In genomic region chr12:128190052-128190451, GRCh38 we compare ENCODE assay signal across 25 cellular contexts.
"Had no signal": no experiment of that assay in that cellular context is flagged by ENCODE, and none has a peak within 500 bp of the region (broad histone marks: within the 10 kb centered on the region; RNA-seq: fewer than 3 reads in every experiment).

No MANE protein-coding gene starts in this region.

- H3K27ac ChIP-seq: left lung, lower lobe of right lung, neutrophil, right atrium auricular region, right lobe of liver, stomach, suprapubic skin, thoracic aorta, tibial nerve, uterus had no signal

- H3K36me3 Mint-ChIP-seq: immature natural killer cell; mesothelial cell of epicardium; naive B cell; natural killer cell treated with Interleukin-12 subunit alpha and Interleukin-12 subunit beta and Interleukin-15 and Interleukin-18, amount 100 ng/mL, for 72 hours; stimulated activated naive B cell treated with anti-CD40 and anti-IgM and Interleukin-4, amounts not matched to agents 10 μg/mL and 1 μg/mL and 100 μg/mL, for 72 hours; type B pancreatic cell had no signal

- H3K9me3 ChIP-seq: lower lobe of right lung, neutrophil, right atrium auricular region, right lobe of liver, suprapubic skin, thoracic aorta, uterus had no signal

- DNase-seq: immature natural killer cell; kidney; left colon; left lung; lower lobe of right lung; mammary epithelial cell; naive B cell; right lobe of liver; stimulated activated CD4-positive, alpha-beta T cell treated with anti-CD3 and anti-CD28 coated beads, Interleukin-2, amount 100 ng/mL, for 24 hours; stimulated activated CD4-positive, alpha-beta T cell treated with anti-CD3 and anti-CD28 coated beads, Interleukin-4, amount 100 ng/mL, for 1 hour; stimulated activated naive B cell treated with anti-CD40 and anti-IgM and Interleukin-4, amounts not matched to agents 10 μg/mL and 1 μg/mL and 100 μg/mL, for 72 hours; stimulated activated naive CD8-positive, alpha-beta T cell treated with anti-CD3 and anti-CD28 coated beads, Interleukin-15, Interleukin-2, amounts not matched to agents 100 U/mL and 50 U/mL, for 24 hours; stomach; uterus had no signal

- FAIRE-seq: islet of Langerhans, kidney had no signal

- H3K27me3 Mint-ChIP-seq: naive B cell; natural killer cell treated with Interleukin-12 subunit alpha and Interleukin-12 subunit beta and Interleukin-15 and Interleukin-18, amount 100 ng/mL, for 72 hours; stimulated activated naive B cell treated with anti-CD40 and anti-IgM and Interleukin-4, amounts not matched to agents 10 μg/mL and 1 μg/mL and 100 μg/mL, for 72 hours had no signal

- H3K4me3 Mint-ChIP-seq: immature natural killer cell; mesothelial cell of epicardium; naive B cell; natural killer cell treated with Interleukin-12 subunit alpha and Interleukin-12 subunit beta and Interleukin-15 and Interleukin-18, amount 100 ng/mL, for 72 hours; stimulated activated naive B cell treated with anti-CD40 and anti-IgM and Interleukin-4, amounts not matched to agents 10 μg/mL and 1 μg/mL and 100 μg/mL, for 72 hours; type B pancreatic cell had no signal

- ATAC-seq: left colon; left lung; natural killer cell treated with Interleukin-12 subunit alpha and Interleukin-12 subunit beta and Interleukin-15 and Interleukin-18, amount 100 ng/mL, for 72 hours; right lobe of liver; stimulated activated naive B cell treated with anti-CD40 and anti-IgM and Interleukin-4, amounts not matched to agents 10 μg/mL and 1 μg/mL and 100 μg/mL, for 72 hours; stimulated activated naive CD8-positive, alpha-beta T cell treated with anti-CD3 and anti-CD28 coated beads, Interleukin-15, Interleukin-2, amounts not matched to agents 100 U/mL and 50 U/mL, for 24 hours had no signal

- H3K9me3 Mint-ChIP-seq: type B pancreatic cell had no signal

- H3K27ac Mint-ChIP-seq: immature natural killer cell; mesothelial cell of epicardium; naive B cell; natural killer cell treated with Interleukin-12 subunit alpha and Interleukin-12 subunit beta and Interleukin-15 and Interleukin-18, amount 100 ng/mL, for 72 hours; progenitor cell of endocrine pancreas; stimulated activated naive B cell treated with anti-CD40 and anti-IgM and Interleukin-4, amounts not matched to agents 10 μg/mL and 1 μg/mL and 100 μg/mL, for 72 hours had no signal

- H3K4me1 Mint-ChIP-seq: immature natural killer cell; mesothelial cell of epicardium; naive B cell; stimulated activated naive B cell treated with anti-CD40 and anti-IgM and Interleukin-4, amounts not matched to agents 10 μg/mL and 1 μg/mL and 100 μg/mL, for 72 hours had no signal

- H3K36me3 ChIP-seq: left lung, lower lobe of right lung, neutrophil, right atrium auricular region, right lobe of liver, stomach, suprapubic skin, thoracic aorta, tibial nerve, uterus had no signal

- H3K4me1 ChIP-seq: left lung, lower lobe of right lung, right atrium auricular region, right lobe of liver, stomach, suprapubic skin, tibial nerve, uterus had no signal

- H3K4me3 ChIP-seq: left lung, lower lobe of right lung, right atrium auricular region, right lobe of liver, smooth muscle cell, stomach, suprapubic skin, thoracic aorta, tibial nerve, uterus had no signal

- H3K27me3 ChIP-seq: left lung, neutrophil, right atrium auricular region, right lobe of liver, suprapubic skin, tibial nerve, uterus had no signal
